ENCODE assay signal across 8 cellular contexts in genomic region chr16:14927777-14928714, GRCh38. TPM values are rescaled to one million over a fixed set of nuclear protein-coding genes. Genes with fewer than 3 reads are reported as not detected.
DNase-seq lines count a peak whose midpoint lies in the region; ATAC-seq, FAIRE-seq and TF ChIP-seq lines count a peak whose summit lies in the region.
"Not testable (repeated sequence)": the region's sequence is repeated elsewhere in the genome, so short reads cannot be mapped to it uniquely, and the experiment has no call there.

No MANE protein-coding gene starts in this region.

- H2AFZ ChIP-seq in PC-3 (ENCODE audit: low read length): not testable (repeated sequence)

- not testable (repeated sequence) for H3K9me2 ChIP-seq in PC-3 (replicated peaks; ENCODE audit: low read length)

- CTCF ChIA-PET in A673 (lab: Charles Lee); PC-3 (lab: Charles Lee): not testable (repeated sequence)

- H3K9ac ChIP-seq in PC-3 (ENCODE audit: low read length): not testable (repeated sequence)

- not testable (repeated sequence) for ATAC-seq in PC-3
- peak; percentile 20 to 93 (median 63) for ATAC-seq in heart right ventricle

- not testable (repeated sequence) for FAIRE-seq in GM12891 (lab: Jason Lieb, UNC)

- POLR2A ChIA-PET in A673 (lab: Charles Lee; ENCODE audit: low non-redundant PET); PC-3 (lab: Charles Lee; ENCODE audit: unreplicated experiment): not testable (repeated sequence)

- H3K4me3 ChIP-seq in A673 (ENCODE audit: low read depth, low read length, poor library complexity, severe bottlenecking); PC-3 (ENCODE audit: low read length); heart right ventricle: not testable (repeated sequence)

- intact Hi-C loops in A673 (cut with micrococcal nuclease; ENCODE audit: unreplicated experiment); PC-3 (cut with micrococcal nuclease); heart right ventricle (cut with DNase I): not testable (repeated sequence)

- TF ChIP-seq POLR2A in GM12891 (IDR thresholded peaks at IDR 0.05; ENCODE audit: low read depth, low read length): not testable (repeated sequence)

- H4K20me1 ChIP-seq in PC-3 (ENCODE audit: low read length): not testable (repeated sequence)

- not testable (repeated sequence) for H3K4me1 ChIP-seq in A673 (ENCODE audit: insufficient read depth, low read length, poor library complexity, severe bottlenecking); PC-3 (ENCODE audit: insufficient read depth, low read length); heart right ventricle

- not testable (repeated sequence) for H3K36me3 ChIP-seq in A673 (ENCODE audit: insufficient read depth, low read length, poor library complexity, severe bottlenecking); PC-3 (ENCODE audit: low read depth, low read length); heart right ventricle

- TF ChIP-seq CTCF in A673 (conservative IDR thresholded peaks at IDR 0.05; ENCODE audit: low read depth, low read length); PC-3 (conservative IDR thresholded peaks at IDR 0.05; ENCODE audit: low read depth, low read length); heart right ventricle (IDR thresholded peaks at IDR 0.05): not testable (repeated sequence)

- H3K27ac ChIP-seq in A673 (ENCODE audit: low read depth, low read length, poor library complexity, severe bottlenecking); PC-3 (ENCODE audit: low read length); heart right ventricle: not testable (repeated sequence)

- not testable (repeated sequence) for BruUV-seq in A673 (replicated peaks; lab: Mats Ljungman, UMichigan); PC-3 (replicated peaks; lab: Mats Ljungman, UMichigan)

- not testable (repeated sequence) for H3K4me2 ChIP-seq in PC-3 (ENCODE audit: low read length)

- peak; percentile 35 for DNase-seq in A673 (ENCODE audit: low spot score)
- peak; percentile 48 for DNase-seq in GM12891 (ENCODE audit: insufficient read length, low spot score)
- peak; percentile 0 for DNase-seq in PC-3
- DNase-seq in activated T-cell treated with anti-CD3 and anti-CD28 coated beads, Interleukin-2, amount 50 U/mL, for 48 hours: peak; percentile 22 to 25
- DNase-seq in ecto neural progenitor cell (ENCODE audit: low spot score): peak; percentile 53
- DNase-seq in heart right ventricle: peak; percentile 4 to 14
- peak; percentile 2 for DNase-seq in myocyte (ENCODE audit: low read depth)
- DNase-seq in stimulated activated CD4-positive, alpha-beta T cell treated with anti-CD3 and anti-CD28 coated beads, Interleukin-1b, Interleukin-23, amount 100 ng/mL, for 48 hours: peak; percentile 2

- not testable (repeated sequence) for H3K27me3 ChIP-seq in A673 (replicated peaks; ENCODE audit: insufficient read depth, low read depth, low read length, poor library complexity); PC-3 (ENCODE audit: low read length); heart right ventricle

- not testable (repeated sequence) for H3K9me3 ChIP-seq in A673 (ENCODE audit: low read depth, low read length, poor library complexity, severe bottlenecking); PC-3 (ENCODE audit: low read length); heart right ventricle

- H3F3A ChIP-seq in PC-3 (ENCODE audit: low read length, unreplicated experiment): not testable (repeated sequence)

- H3K79me2 ChIP-seq in PC-3 (ENCODE audit: low read length): not testable (repeated sequence)

- 71 to 74% methylated on average over 6 of the region's 31 CpGs for WGBS in heart right ventricle, 2 donors

RNA-seq across cellular contexts. Expression of gene NPIPA1, which starts 9.2 kb away (rescaled TPM):
- total RNA-seq in A673 (2021) (161 and 178 TPM in 2 replicates), PC-3 (2014; rRNA removed) (10.9 and 16.8 TPM in 2 replicates), heart right ventricle (10 to 100 TPM; 31.2 to 52.1 (median 39.5) TPM), myocyte (73.0 and 74.4 TPM in 2 replicates)
- polyA plus RNA-seq in GM12891 (2012; ENCODE audit: low read depth, missing spikeins): 47.0 TPM
- 100 to 1,000 TPM in 1 of 2 donors, 10 to 100 TPM in 1; 45.0 to 165 TPM for polyA plus RNA-seq in heart right ventricle
- 167 TPM for polyA plus RNA-seq in myocyte (2012)

RNA-seq across cellular contexts. Expression of gene PDXDC1, which starts 46.8 kb away (rescaled TPM):
- total RNA-seq in A673 (2021) (101 and 103 TPM in 2 replicates), PC-3 (2014; rRNA removed) (62.6 and 75.4 TPM in 2 replicates), heart right ventricle (10 to 100 TPM; 63.9 to 88.5 (median 72.0) TPM), myocyte (60.4 and 81.1 TPM in 2 replicates)
- polyA plus RNA-seq in GM12891 (2012; ENCODE audit: low read depth, missing spikeins): 49.1 TPM
- polyA plus RNA-seq in heart right ventricle: 10 to 100 TPM; 24.9 to 41.0 TPM
- 64.3 TPM for polyA plus RNA-seq in myocyte (2012)

Comparison
In these comparisons a context has a peak if more than half of its experiments do, and no peak if none do; other contexts are left out.
1. DNase-seq: peak in every context shown above with its lines; median percentile 53 in ecto neural progenitor cell; 48 in GM12891; 35 in A673; 24 in activated T-cell treated with anti-CD3 and anti-CD28 coated beads, Interleukin-2, amount 50 U/mL, for 48 hours; 9 in heart right ventricle; 2 in myocyte; 2 in stimulated activated CD4-positive, alpha-beta T cell treated with anti-CD3 and anti-CD28 coated beads, Interleukin-1b, Interleukin-23, amount 100 ng/mL, for 48 hours; 0 in PC-3.